Comparison of ENCODE assay signal across 1 cellular context in genomic region chr2:84482588-84482987, GRCh38.
TF ChIP-seq lines count a peak whose summit lies in the region.

No MANE protein-coding gene starts in this region.

TF ChIP-seq in SK-N-SH, 30 proteins besides CTCF, POLR2A, EP300 and RAD21:
- no peak for TF ChIP-seq FOXM1 (IDR thresholded peaks at IDR 0.05; ENCODE audit: low read depth)
- no peak for TF ChIP-seq NFIC (IDR thresholded peaks at IDR 0.05; ENCODE audit: borderline replicate concordance)
- TF ChIP-seq JUND (IDR thresholded peaks at IDR 0.05): no peak
- no peak for TF ChIP-seq RCOR1 (IDR thresholded peaks at IDR 0.05; ENCODE audit: low read length)
- no peak for TF ChIP-seq NRF1 (IDR thresholded peaks at IDR 0.05; ENCODE audit: low read depth, low read length)
- no peak for TF ChIP-seq PBX3 (IDR thresholded peaks at IDR 0.05)
- TF ChIP-seq USF1 (IDR thresholded peaks at IDR 0.05; ENCODE audit: borderline replicate concordance, low read depth): no peak
- TF ChIP-seq TCF12 (IDR thresholded peaks at IDR 0.05): no peak
- TF ChIP-seq ZBTB33 (IDR thresholded peaks at IDR 0.05; ENCODE audit: borderline replicate concordance, low read depth): no peak
